32 cellular contexts compared by ENCODE assay signal in the genomic region with DNA sequence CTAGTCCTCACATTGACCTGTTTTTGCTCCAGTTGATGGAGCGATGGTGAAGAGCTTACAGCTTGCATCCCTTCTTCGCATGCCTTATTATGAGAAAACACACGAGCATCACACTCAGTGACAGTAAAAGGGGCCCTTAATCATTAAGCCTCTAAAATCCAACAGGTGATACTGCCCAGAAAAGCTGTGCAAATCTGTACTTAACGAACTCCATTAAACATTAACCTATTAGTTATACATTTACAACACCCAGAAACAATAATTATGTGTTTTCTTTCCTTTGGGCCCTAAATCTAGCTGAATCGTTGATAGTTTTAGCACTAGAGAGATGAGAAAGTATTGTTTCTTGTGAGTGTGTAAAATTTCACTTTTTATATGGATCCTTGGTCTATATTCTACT. TPM values are rescaled to one million over a fixed set of nuclear protein-coding genes. Genes with fewer than 3 reads are reported as not detected.
"Had no signal": no experiment of that assay in that cellular context is flagged by ENCODE, and none has a peak within 500 bp of the region (broad histone marks: within the 10 kb centered on the region; RNA-seq: fewer than 3 reads in every experiment).

No MANE protein-coding gene starts in this region.

- H3K27me3 ChIP-seq: brain microvascular endothelial cell, cardiac muscle cell had no signal

- H3K9me3 Mint-ChIP-seq: activated naive CD8-positive, alpha-beta T cell treated with anti-CD3 and anti-CD28 coated beads for 36 hours; activated T-helper 2 cell treated with anti-CD3 and anti-CD28 coated beads, Interferon-gamma antibody, Interleukin-2, Interleukin-4, amounts not matched to agents 10 μg/mL and 5 μg/mL and 100 μg/mL, durations not matched to agents 14 hours and 24 hours and 36 hours; T-cell had no signal

- H3K9ac ChIP-seq: KMS-11 had no signal

- DNase-seq: activated CD4-positive, alpha-beta memory T cell treated with anti-CD3 and anti-CD28 coated beads, Interleukin-2, amount 10 ng/mL, durations not matched to agents 7 days and 5 days; activated CD4-positive, alpha-beta T cell treated with anti-CD3 and anti-CD28 coated beads, Interleukin-2, amount 10 ng/mL, durations not matched to agents 7 days and 5 days; activated CD4-positive, CD25-positive, alpha-beta regulatory T cell; activated CD8-positive, alpha-beta memory T cell treated with anti-CD3 and anti-CD28 coated beads, Interleukin-2, amount 50 U/mL, for 4 hours; activated gamma-delta T cell treated with Interleukin-2 at 50 U/mL for 16 hours; activated naive CD4-positive, alpha-beta T cell treated with anti-CD3 and anti-CD28 coated beads, Interleukin-2, amount 10 ng/mL, durations not matched to agents 7 days and 5 days; activated naive CD8-positive, alpha-beta T cell treated with anti-CD3 and anti-CD28 coated beads for 36 hours; activated T-cell treated with anti-CD3 and anti-CD28 coated beads, Interleukin-2, amount 50 U/mL, for 72 hours; brain microvascular endothelial cell; NCI-H1092; NCI-H1417; NCI-H2029; NCI-H2107; NCI-H2171 treated with DMSO at 0.1 percent for 48 hours; NCI-H226; NCI-H510A; NCI-H526 treated with DMSO at 0.1 percent for 48 hours; NCI-H82; NK-92 treated with Interleukin-12 subunit alpha and Interleukin-12 subunit beta, amount 100 ng/mL, for 24 hours; OCI-M1; RPMI8226; T-cell; T-helper 2 cell; T1000 had no signal

- H3K4me3 ChIP-seq: cardiac muscle cell, SK-N-MC had no signal

- FAIRE-seq: TTC549 had no signal

- H3K4me3 Mint-ChIP-seq: activated CD4-positive, alpha-beta memory T cell treated with anti-CD3 and anti-CD28 coated beads, Interleukin-2, amount 10 ng/mL, durations not matched to agents 7 days and 5 days; activated CD4-positive, alpha-beta T cell treated with anti-CD3 and anti-CD28 coated beads, Interleukin-2, amount 10 ng/mL, durations not matched to agents 7 days and 5 days; activated naive CD4-positive, alpha-beta T cell treated with anti-CD3 and anti-CD28 coated beads, Interleukin-2, amount 10 ng/mL, durations not matched to agents 7 days and 5 days; activated naive CD8-positive, alpha-beta T cell treated with anti-CD3 and anti-CD28 coated beads for 36 hours; activated T-cell treated with anti-CD3 and anti-CD28 coated beads, Interleukin-2, amount 50 U/mL, for 72 hours; T-cell had no signal

- H3K4me1 Mint-ChIP-seq: activated CD4-positive, alpha-beta memory T cell treated with anti-CD3 and anti-CD28 coated beads, Interleukin-2, amount 10 ng/mL, durations not matched to agents 7 days and 5 days; activated CD4-positive, alpha-beta T cell treated with anti-CD3 and anti-CD28 coated beads, Interleukin-2, amount 10 ng/mL, durations not matched to agents 7 days and 5 days; activated naive CD4-positive, alpha-beta T cell treated with anti-CD3 and anti-CD28 coated beads, Interleukin-2, amount 10 ng/mL, durations not matched to agents 7 days and 5 days; activated naive CD8-positive, alpha-beta T cell treated with anti-CD3 and anti-CD28 coated beads for 36 hours; T-cell had no signal

- H3K27me3 Mint-ChIP-seq: activated CD4-positive, alpha-beta memory T cell treated with anti-CD3 and anti-CD28 coated beads, Interleukin-2, amount 10 ng/mL, durations not matched to agents 7 days and 5 days; activated CD4-positive, alpha-beta T cell treated with anti-CD3 and anti-CD28 coated beads, Interleukin-2, amount 10 ng/mL, durations not matched to agents 7 days and 5 days; activated naive CD4-positive, alpha-beta T cell treated with anti-CD3 and anti-CD28 coated beads, Interleukin-2, amount 10 ng/mL, durations not matched to agents 7 days and 5 days; activated naive CD8-positive, alpha-beta T cell treated with anti-CD3 and anti-CD28 coated beads for 36 hours had no signal

- H3K36me3 Mint-ChIP-seq: activated naive CD4-positive, alpha-beta T cell treated with anti-CD3 and anti-CD28 coated beads, Interleukin-2, amount 10 ng/mL, durations not matched to agents 7 days and 5 days; activated naive CD8-positive, alpha-beta T cell treated with anti-CD3 and anti-CD28 coated beads for 36 hours; T-cell had no signal

- ATAC-seq: activated T-cell treated with anti-CD3 and anti-CD28 coated beads, Interleukin-2, amount 50 U/mL, for 72 hours; Panc1; Right ventricle myocardium inferior; T-cell had no signal

- H3K27ac Mint-ChIP-seq: activated CD4-positive, alpha-beta memory T cell treated with anti-CD3 and anti-CD28 coated beads, Interleukin-2, amount 10 ng/mL, durations not matched to agents 7 days and 5 days; activated CD4-positive, alpha-beta T cell treated with anti-CD3 and anti-CD28 coated beads, Interleukin-2, amount 10 ng/mL, durations not matched to agents 7 days and 5 days; activated naive CD4-positive, alpha-beta T cell treated with anti-CD3 and anti-CD28 coated beads, Interleukin-2, amount 10 ng/mL, durations not matched to agents 7 days and 5 days; activated naive CD8-positive, alpha-beta T cell treated with anti-CD3 and anti-CD28 coated beads for 36 hours; activated T-cell treated with anti-CD3 and anti-CD28 coated beads, Interleukin-2, amount 50 U/mL, for 72 hours; activated T-helper 2 cell treated with anti-CD3 and anti-CD28 coated beads, Interferon-gamma antibody, Interleukin-2, Interleukin-4, amounts not matched to agents 10 μg/mL and 5 μg/mL and 100 μg/mL, durations not matched to agents 14 hours and 24 hours and 36 hours; T-cell had no signal

- H3K36me3 ChIP-seq: brain microvascular endothelial cell, cardiac muscle cell had no signal

- H3K27ac ChIP-seq: brain microvascular endothelial cell, cardiac muscle cell, KMS-11, SK-N-MC, VCaP had no signal

RNA-seq across cellular contexts. Expression of gene LAMA1, which starts 54.8 kb away (rescaled TPM):
- total RNA-seq: activated CD4-positive, alpha-beta memory T cell treated with anti-CD3 and anti-CD28 coated beads, Interleukin-2, amount 10 ng/mL, durations not matched to agents 7 days and 5 days; activated CD4-positive, alpha-beta T cell treated with anti-CD3 and anti-CD28 coated beads, Interleukin-2, amount 10 ng/mL, durations not matched to agents 7 days and 5 days; activated naive CD8-positive, alpha-beta T cell treated with anti-CD3 and anti-CD28 coated beads for 36 hours; activated T-cell treated with anti-CD3 and anti-CD28 coated beads, Interleukin-2, amount 50 U/mL, for 72 hours; activated T-helper 2 cell treated with anti-CD3 and anti-CD28 coated beads, Interferon-gamma antibody, Interleukin-2, Interleukin-4, amounts not matched to agents 10 μg/mL and 5 μg/mL and 100 μg/mL, durations not matched to agents 14 hours and 24 hours and 36 hours; Right ventricle myocardium inferior had no signal
